In the genomic region with DNA sequence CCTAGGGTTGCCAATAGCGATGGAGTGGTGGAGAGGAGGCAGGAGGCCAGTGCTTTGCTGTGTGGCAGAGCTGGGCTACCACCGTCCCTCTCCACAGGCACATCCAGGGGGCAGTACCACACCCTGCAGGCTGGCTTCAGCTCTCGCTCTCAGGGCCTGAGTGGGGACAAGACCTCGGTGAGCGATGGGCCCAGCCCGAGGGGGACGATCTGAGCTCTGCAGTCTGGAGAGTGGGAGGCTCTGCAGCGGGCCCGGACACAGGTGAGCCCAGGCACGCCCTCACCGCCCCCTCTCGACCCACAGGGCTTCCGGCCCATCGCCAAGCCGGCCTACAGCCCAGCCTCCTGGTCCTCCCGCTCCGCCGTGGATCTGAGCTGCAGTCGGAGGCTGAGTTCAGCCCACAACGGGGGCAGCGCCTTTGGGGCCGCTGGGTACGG, we compare ENCODE assay signal across 8 cellular contexts. TPM values are rescaled to one million over a fixed set of nuclear protein-coding genes. Genes with fewer than 3 reads are reported as not detected.
DNase-seq lines count a peak whose midpoint lies in the region; ATAC-seq, FAIRE-seq and TF ChIP-seq lines count a peak whose summit lies in the region.

No MANE protein-coding gene starts in this region.

- H3K4me3 Mint-ChIP-seq in CD4-positive, alpha-beta T cell, result no peak overlapping the region

- H3K27me3 ChIP-seq in CD4-positive, alpha-beta T cell (ENCODE audit: control insufficient read depth, insufficient read depth, low read length), result no peaks in the 10 kb centered on the region
- peaks cover 9% of the 10 kb centered on the region; the same call in 1 of the 2 replicates for H3K27me3 ChIP-seq in SK-N-SH (ENCODE audit: insufficient read depth)
- peaks cover 0 to 58% (median 10%) of the 10 kb centered on the region in 7 donors for H3K27me3 ChIP-seq in heart right ventricle
- H3K27me3 ChIP-seq in tibial nerve, result peaks cover 0 to 33% of the 10 kb centered on the region in 2 donors
- H3K27me3 ChIP-seq in thyroid gland, result no peaks in the 10 kb centered on the region

- peak overlapping the region; percentile 51; the same call in 1 of the 2 replicates for H2AFZ ChIP-seq in SK-N-SH (ENCODE audit: low read depth)

- no peak for TF ChIP-seq CTCF in CD4-positive, alpha-beta T cell (IDR thresholded peaks at IDR 0.05)
- TF ChIP-seq CTCF in SK-N-SH (IDR thresholded peaks at IDR 0.05) (peak; percentile 47), heart right ventricle (IDR thresholded peaks at IDR 0.05) (peak in 6 of 9 donors; percentile 7 to 29 (median 24)), tibial nerve (IDR thresholded peaks at IDR 0.05) (peak in 1 of 5 experiments; percentile 22), thyroid gland (IDR thresholded peaks at IDR 0.05) (no peak)

- peaks cover 16% of the 10 kb centered on the region for H3K27me3 Mint-ChIP-seq in CD4-positive, alpha-beta T cell

- H3K4me3 ChIP-seq in SK-N-SH (ENCODE audit: low read depth in 2 of 2, low read length in 1 of 2), result peak overlapping the region; percentile 49 to 51
- peak overlapping the region in 9 of 10 donors; percentile 29 to 53 (median 46) for H3K4me3 ChIP-seq in heart right ventricle
- H3K4me3 ChIP-seq in tibial nerve, result peak overlapping the region; percentile 22 to 49 (median 30)
- H3K4me3 ChIP-seq in thyroid gland (replicated peaks in 1 of 3), result no peak overlapping the region

- no peak for DNase-seq in CD4-positive, alpha-beta T cell
- DNase-seq in H54 (ENCODE audit: insufficient read length, low spot score) (peak; percentile 91), SK-N-SH (peak; percentile 86), heart right ventricle (no peak), tibial nerve (ENCODE audit: low spot score in 2 of 2) (no peak), thyroid gland (no peak), activated gamma-delta T cell (lab: John Stamatoyannopoulos, UW) (no peak)

- no peak overlapping the region for H3K27ac Mint-ChIP-seq in CD4-positive, alpha-beta T cell

- CTCF ChIA-PET in CD4-positive, alpha-beta T cell (lab: Charles Lee), result interaction anchor here (1.5 to 2.3 kb wide), 5 partner anchors 9 to 146 kb away, joined by 3 to 9 read pairs (median 5); no protein-coding TSS in a partner anchor
- CTCF ChIA-PET in SK-N-SH (lab: Yijun Ruan, JAX), result interaction anchor here (0.7 to 3.0 kb wide), 29 partner anchors 9 to 361 kb away, joined by 3 to 31 read pairs (median 6); a partner anchor contains a TSS

- H3F3A ChIP-seq in SK-N-SH (replicated peaks; ENCODE audit: insufficient read depth), result no peaks in the 10 kb centered on the region

- no peak for FAIRE-seq in H54 (lab: Jason Lieb, UNC)

- WGBS in SK-N-SH (ENCODE audit: low lambda C conversion rate), result 29% methylated on average over 11 of the region's 23 CpGs
- WGBS in heart right ventricle, 2 donors, result 26 to 50% methylated on average over 23 of the region's 23 CpGs
- 44 to 46% methylated on average over 5 to 23 of the region's 23 CpGs for WGBS in tibial nerve, 2 donors
- 45 to 89% methylated on average over 10 to 14 of the region's 23 CpGs for WGBS in thyroid gland, 2 donors

- no peak overlapping the region for H3K9ac ChIP-seq in SK-N-SH

- peak overlapping the region; percentile 87 for H3K4me2 ChIP-seq in SK-N-SH

- no peaks in the 10 kb centered on the region for H3K36me3 Mint-ChIP-seq in CD4-positive, alpha-beta T cell (ENCODE audit: low read depth)

- TF ChIP-seq EP300 in SK-N-SH (IDR thresholded peaks at IDR 0.05; ENCODE audit: borderline replicate concordance in 1 of 2, low read depth in 1 of 2, low read length in 1 of 2) (no peak), tibial nerve (IDR thresholded peaks at IDR 0.05) (no peak)

- intact Hi-C loops in CD4-positive, alpha-beta T cell (cut with DNase I, micrococcal nuclease), result loop anchor here in 1 of 2 experiments (2.0 kb wide), 1 partner anchor 146 kb away; no protein-coding TSS in a partner anchor
- intact Hi-C loops in heart right ventricle (cut with DNase I) (loop anchor here in 1 of 10 donors (10.0 kb wide), 1 partner anchor 118 kb away; no protein-coding TSS in a partner anchor), thyroid gland (cut with DNase I) (no loop called here)

- H3K9me3 ChIP-seq in CD4-positive, alpha-beta T cell (ENCODE audit: control insufficient read depth, low read length), result no peaks in the 10 kb centered on the region
- H3K9me3 ChIP-seq in SK-N-SH (no peaks in the 10 kb centered on the region), heart right ventricle (peaks cover 0 to 5% (median 0%) of the 10 kb centered on the region in 11 donors), tibial nerve (no peaks in the 10 kb centered on the region), thyroid gland (no peaks in the 10 kb centered on the region)

- peak; percentile 49 for ATAC-seq in CD4-positive, alpha-beta T cell (ENCODE audit: poor library complexity)
- ATAC-seq in heart right ventricle, result peak; percentile 19 to 73 (median 52)
- no peak for ATAC-seq in GM18519 (IDR thresholded peaks at IDR 0.05; ENCODE audit: low FRiP score, unreplicated experiment)

- no peaks in the 10 kb centered on the region for H3K9me3 Mint-ChIP-seq in CD4-positive, alpha-beta T cell

- H3K4me1 ChIP-seq in SK-N-SH (ENCODE audit: control insufficient read depth in 1 of 2, insufficient read depth in 2 of 2, low read depth in 1 of 2, low read length in 1 of 2) (peaks cover 10 to 12% of the 10 kb centered on the region in 2 experiments; a peak in 3 of 4 replicates), heart right ventricle (peaks cover 0 to 17% (median 7%) of the 10 kb centered on the region in 9 donors), tibial nerve (peaks cover 0 to 39% (median 8%) of the 10 kb centered on the region in 4 donors), thyroid gland (peaks cover 16 to 19% of the 10 kb centered on the region in 2 donors)

- no peak for TF ChIP-seq POLR2A in H54 (IDR thresholded peaks at IDR 0.05; ENCODE audit: low read depth, low read length)
- no peak for TF ChIP-seq POLR2A in tibial nerve (IDR thresholded peaks at IDR 0.05)
- no peak for TF ChIP-seq POLR2A in thyroid gland (IDR thresholded peaks at IDR 0.05)

- POLR2A ChIA-PET in CD4-positive, alpha-beta T cell (lab: Charles Lee), result interaction anchor here (1.1 to 2.1 kb wide), 4 partner anchors 10 to 190 kb away, joined by 5 to 19 read pairs (median 6); a partner anchor contains a TSS
- POLR2A ChIA-PET in SK-N-SH (lab: Yijun Ruan, JAX), result interaction anchor here (0.8 to 1.8 kb wide), 2 partner anchors 12 to 52 kb away, joined by 4 to 5 read pairs; no protein-coding TSS in a partner anchor

- peaks cover 5% of the 10 kb centered on the region for H3K4me1 Mint-ChIP-seq in CD4-positive, alpha-beta T cell (ENCODE audit: low read depth)

- no peaks in the 10 kb centered on the region for H4K20me1 ChIP-seq in SK-N-SH (ENCODE audit: insufficient read depth)

- TF ChIP-seq RAD21 in SK-N-SH (IDR thresholded peaks at IDR 0.05; ENCODE audit: low read length), result no peak

- H3K36me3 ChIP-seq in SK-N-SH (replicated peaks in 1 of 2; ENCODE audit: control insufficient read depth in 1 of 2, insufficient read depth in 2 of 2, low read length in 1 of 2) (no peaks in the 10 kb centered on the region), heart right ventricle (no peaks in the 10 kb centered on the region), tibial nerve (no peaks in the 10 kb centered on the region), thyroid gland (no peaks in the 10 kb centered on the region)

- no peaks in the 10 kb centered on the region for H3K79me2 ChIP-seq in SK-N-SH (ENCODE audit: insufficient read depth)

- H3K9me2 ChIP-seq in SK-N-SH, result no peaks in the 10 kb centered on the region

- no peak overlapping the region for H3K27ac ChIP-seq in CD4-positive, alpha-beta T cell (ENCODE audit: low read depth, low read length)
- no peak overlapping the region for H3K27ac ChIP-seq in SK-N-SH (ENCODE audit: low read depth in 2 of 2, low read length in 1 of 2)
- H3K27ac ChIP-seq in heart right ventricle, result peak overlapping the region in 1 of 10 donors; percentile 28
- no peak overlapping the region for H3K27ac ChIP-seq in tibial nerve
- no peak overlapping the region for H3K27ac ChIP-seq in thyroid gland

RNA-seq across cellular contexts. Expression of a gene that starts 2.5 kb away (rescaled TPM):
- total RNA-seq in CD4-positive, alpha-beta T cell, result under 1 TPM in 1 of 2 experiments, not detected in 1; 0.60 TPM
- polyA plus RNA-seq in SK-N-SH (2012; rRNA removed) (1.4 and 2.4 TPM in 2 replicates), heart right ventricle (under 1 TPM; 0.13 to 0.80 TPM)
- polyA plus RNA-seq in SK-N-SH (2012; cell fraction: cytosol; rRNA removed), result 0.59 and 0.98 TPM in 2 replicates
- 4.2 and 5.2 TPM in 2 replicates for polyA plus RNA-seq in SK-N-SH (2012; cell fraction: nucleus; rRNA removed)
- total RNA-seq in heart right ventricle (1 to 10 TPM in 4 of 10 donors, under 1 TPM in 6; 0.19 to 3.0 (median 0.74) TPM), tibial nerve (10 to 100 TPM in 3 of 4 donors, 1 to 10 TPM in 1; 4.6 to 16.2 (median 13.5) TPM), thyroid gland (10 to 100 TPM; 30.4 to 58.4 (median 46.9) TPM)

RNA-seq across cellular contexts. Expression of a gene that starts 18.3 kb away (rescaled TPM):
- 100 to 1,000 TPM; 358 to 392 TPM for total RNA-seq in CD4-positive, alpha-beta T cell
- polyA plus RNA-seq in SK-N-SH (2012; rRNA removed) (22.4 and 32.5 TPM in 2 replicates), heart right ventricle (100 to 1,000 TPM in 1 of 2 donors, 10 to 100 TPM in 1; 56.0 to 187 TPM)
- polyA plus RNA-seq in SK-N-SH (2012; cell fraction: cytosol; rRNA removed), result 12.3 and 16.4 TPM in 2 replicates
- polyA plus RNA-seq in SK-N-SH (2012; cell fraction: nucleus; rRNA removed), result 45.1 and 92.0 TPM in 2 replicates
- total RNA-seq in heart right ventricle (10 to 100 TPM; 20.4 to 52.4 (median 30.0) TPM), tibial nerve (10 to 100 TPM; 29.1 to 81.1 (median 69.3) TPM), thyroid gland (10 to 100 TPM; 46.0 to 69.6 (median 47.8) TPM)

RNA-seq across cellular contexts. Expression of a gene that starts 27.2 kb away (rescaled TPM):
- 1 to 10 TPM; 4.2 to 6.0 TPM for total RNA-seq in CD4-positive, alpha-beta T cell
- polyA plus RNA-seq in SK-N-SH (2012; rRNA removed) (58.6 and 66.7 TPM in 2 replicates), heart right ventricle (1 to 10 TPM in 1 of 2 donors, under 1 TPM in 1; 0.75 to 1.7 TPM)
- polyA plus RNA-seq in SK-N-SH (2012; cell fraction: cytosol; rRNA removed), result 18.8 and 31.2 TPM in 2 replicates
- polyA plus RNA-seq in SK-N-SH (2012; cell fraction: nucleus; rRNA removed), result 380 and 563 TPM in 2 replicates
- total RNA-seq in heart right ventricle (1 to 10 TPM in 1 of 10 donors, under 1 TPM in 6, not detected in 3; 0.09 to 1.6 (median 0.25) TPM), tibial nerve (10 to 100 TPM in 2 of 4 donors, 1 to 10 TPM in 2; 7.1 to 22.2 (median 14.1) TPM), thyroid gland (1 to 10 TPM in 1 of 4 donors, under 1 TPM in 1, not detected in 2; 0.98 to 1.2 TPM)

RNA-seq across cellular contexts. Expression of a gene that starts 45.3 kb away (rescaled TPM):
- total RNA-seq in CD4-positive, alpha-beta T cell, result 100 to 1,000 TPM; 109 to 114 TPM
- polyA plus RNA-seq in SK-N-SH (2012; rRNA removed) (0.06 and 0.12 TPM in 2 replicates), heart right ventricle (under 1 TPM; 0.13 to 0.37 TPM)
- 0.03 TPM in 2 replicates for polyA plus RNA-seq in SK-N-SH (2012; cell fraction: cytosol; rRNA removed)
- 1.0 TPM in 2 replicates for polyA plus RNA-seq in SK-N-SH (2012; cell fraction: nucleus; rRNA removed)
- total RNA-seq in heart right ventricle (1 to 10 TPM in 1 of 10 donors, under 1 TPM in 5, not detected in 4; 0.05 to 2.3 (median 0.19) TPM), tibial nerve (under 1 TPM in 3 of 4 donors, not detected in 1; 0.78 to 0.90 (median 0.87) TPM), thyroid gland (1 to 10 TPM; 3.7 to 6.4 (median 4.7) TPM)

RNA-seq across cellular contexts. Expression of a gene that starts 53.5 kb away (rescaled TPM):
- 10 to 100 TPM; 15.2 to 18.4 TPM for total RNA-seq in CD4-positive, alpha-beta T cell
- polyA plus RNA-seq in SK-N-SH (2012; rRNA removed) (25.6 and 28.6 TPM in 2 replicates), heart right ventricle (10 to 100 TPM; 31.4 to 55.5 TPM)
- 10.9 and 14.9 TPM in 2 replicates for polyA plus RNA-seq in SK-N-SH (2012; cell fraction: cytosol; rRNA removed)
- 130 and 148 TPM in 2 replicates for polyA plus RNA-seq in SK-N-SH (2012; cell fraction: nucleus; rRNA removed)
- total RNA-seq in heart right ventricle (10 to 100 TPM; 16.7 to 37.9 (median 24.8) TPM), tibial nerve (100 to 1,000 TPM in 1 of 4 donors, 10 to 100 TPM in 3; 54.2 to 100 (median 63.9) TPM), thyroid gland (10 to 100 TPM; 40.8 to 69.9 (median 41.7) TPM)

Comparison
In these comparisons a context has a peak if more than half of its experiments do, and no peak if none do; other contexts are left out.
1. DNase-seq: peak in H54 (single experiment) and SK-N-SH (single experiment); none in CD4-positive, alpha-beta T cell (0 of 10), heart right ventricle (0 of 2), tibial nerve (0 of 2), thyroid gland (0 of 2) and activated gamma-delta T cell (single experiment).
2. CTCF ChIP-seq: peak in SK-N-SH (single experiment) and heart right ventricle (6 of 9); none in CD4-positive, alpha-beta T cell (single experiment) and thyroid gland (0 of 6).
3. H3K4me3 ChIP-seq: peak in SK-N-SH (2 of 2), heart right ventricle (9 of 10) and tibial nerve (4 of 4); none in thyroid gland (0 of 3).
4. RNA of a gene that starts 18.3 kb away (total RNA-seq): 358 to 392 TPM in CD4-positive, alpha-beta T cell; 29.1 to 81.1 TPM in tibial nerve, 46.0 to 69.6 TPM in thyroid gland and 20.4 to 52.4 TPM in heart right ventricle; every median in the first group is over 4 times any median in the second.